Comparison of ENCODE assay signal across 9 cellular contexts in the genomic region with DNA sequence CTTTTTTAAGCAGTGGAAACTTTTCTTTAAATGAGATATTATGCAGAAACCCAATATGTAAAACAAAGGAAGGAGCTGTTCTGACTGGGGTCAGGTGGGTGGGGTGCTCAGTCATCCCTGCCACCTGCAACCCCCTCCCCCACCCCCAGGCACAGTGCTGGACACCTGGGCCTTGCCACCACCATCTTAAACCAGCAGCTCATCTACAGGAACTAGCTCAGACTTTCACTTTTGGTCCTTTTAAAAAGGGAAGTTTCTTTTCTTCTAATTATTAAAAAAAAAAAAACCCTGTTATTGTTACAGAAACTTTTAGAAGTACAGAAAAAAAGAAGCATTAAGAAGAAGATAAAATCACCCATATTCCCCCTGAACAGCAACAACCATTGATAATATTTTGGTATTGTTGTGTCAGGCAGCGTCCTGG. TPM values are rescaled to one million over a fixed set of nuclear protein-coding genes. Genes with fewer than 3 reads are reported as not detected.
DNase-seq lines count a peak whose midpoint lies in the region; ATAC-seq and TF ChIP-seq lines count a peak whose summit lies in the region.
"Had no signal": no experiment of that assay in that cellular context is flagged by ENCODE, and none has a peak within 500 bp of the region (broad histone marks: within the 10 kb centered on the region; RNA-seq: fewer than 3 reads in every experiment).

No MANE protein-coding gene starts in this region.

- H3K4me3 Mint-ChIP-seq in stimulated activated memory B cell treated with anti-CD40 and anti-IgM and Interleukin-4, amounts not matched to agents 10 μg/mL and 1 μg/mL and 100 μg/mL, for 72 hours, result peak overlapping the region; percentile 77

- H3K36me3 Mint-ChIP-seq in activated naive CD4-positive, alpha-beta T cell treated with anti-CD3 and anti-CD28 coated beads, Interleukin-2, amount 50 U/mL, for 72 hours, result peaks cover 12 to 50% of the 10 kb centered on the region in 2 donors
- peaks cover 54% of the 10 kb centered on the region for H3K36me3 Mint-ChIP-seq in stimulated activated memory B cell treated with anti-CD40 and anti-IgM and Interleukin-4, amounts not matched to agents 10 μg/mL and 1 μg/mL and 100 μg/mL, for 72 hours

- peak; percentile 82 for DNase-seq in GM13976 (ENCODE audit: low spot score)
- peak; percentile 39 to 77 for DNase-seq in NOMO-1 (lab: John Stamatoyannopoulos, UW; ENCODE audit: unreplicated experiment in 2 of 2)
- peak in 1 of 2 donors; percentile 34 for DNase-seq in activated naive CD4-positive, alpha-beta T cell treated with anti-CD3 and anti-CD28 coated beads, Interleukin-2, amount 50 U/mL, for 72 hours (ENCODE audit: low spot score in 2 of 2)
- DNase-seq in dedifferentiated amniotic fluid mesenchymal stem cell (ENCODE audit: extremely low spot score), result no peak
- DNase-seq in DMS53 (lab: John Stamatoyannopoulos, UW), result no peak
- DNase-seq in kidney glomerular epithelial cell (lab: John Stamatoyannopoulos, UW), result no peak
- DNase-seq: right lobe of liver had no signal

- TF ChIP-seq CTCF in GM13976 (IDR thresholded peaks at IDR 0.05; ENCODE audit: borderline replicate concordance, control extremely low read depth, extremely low read depth, insufficient read depth, missing control alignments), result no peak

- peaks cover 3 to 6% of the 10 kb centered on the region in 2 donors for H3K9me3 Mint-ChIP-seq in activated naive CD4-positive, alpha-beta T cell treated with anti-CD3 and anti-CD28 coated beads, Interleukin-2, amount 50 U/mL, for 72 hours
- H3K9me3 Mint-ChIP-seq in stimulated activated memory B cell treated with anti-CD40 and anti-IgM and Interleukin-4, amounts not matched to agents 10 μg/mL and 1 μg/mL and 100 μg/mL, for 72 hours, result peaks cover 2% of the 10 kb centered on the region

- ATAC-seq in HG02571 (IDR thresholded peaks at IDR 0.05; ENCODE audit: unreplicated experiment), result peak; percentile 78
- ATAC-seq in activated naive CD4-positive, alpha-beta T cell treated with anti-CD3 and anti-CD28 coated beads, Interleukin-2, amount 50 U/mL, for 72 hours, result peak; percentile 66 to 76
- peak; percentile 99 for ATAC-seq in stimulated activated memory B cell treated with anti-CD40 and anti-IgM and Interleukin-4, amounts not matched to agents 10 μg/mL and 1 μg/mL and 100 μg/mL, for 72 hours

- H3K4me1 Mint-ChIP-seq in stimulated activated memory B cell treated with anti-CD40 and anti-IgM and Interleukin-4, amounts not matched to agents 10 μg/mL and 1 μg/mL and 100 μg/mL, for 72 hours, result peaks cover 86% of the 10 kb centered on the region

- in situ Hi-C loops in GM13976 (cut with MboI; ENCODE audit: low sequenced_read_pairs, unreplicated experiment), result no loop called here

- H3K27me3 Mint-ChIP-seq in stimulated activated memory B cell treated with anti-CD40 and anti-IgM and Interleukin-4, amounts not matched to agents 10 μg/mL and 1 μg/mL and 100 μg/mL, for 72 hours, result no peaks in the 10 kb centered on the region

- peak overlapping the region; percentile 89 to 95 for H3K27ac Mint-ChIP-seq in activated naive CD4-positive, alpha-beta T cell treated with anti-CD3 and anti-CD28 coated beads, Interleukin-2, amount 50 U/mL, for 72 hours
- H3K27ac Mint-ChIP-seq in stimulated activated memory B cell treated with anti-CD40 and anti-IgM and Interleukin-4, amounts not matched to agents 10 μg/mL and 1 μg/mL and 100 μg/mL, for 72 hours, result peak overlapping the region; percentile 88

RNA-seq across cellular contexts. Expression of a gene that starts 37.1 kb away (rescaled TPM):
- 10 to 100 TPM; 45.5 to 80.4 TPM for total RNA-seq in activated naive CD4-positive, alpha-beta T cell treated with anti-CD3 and anti-CD28 coated beads, Interleukin-2, amount 50 U/mL, for 72 hours

Comparison
In these comparisons a context has a peak if more than half of its experiments do, and no peak if none do; other contexts are left out.
1. DNase-seq: peak in GM13976 (single experiment) and NOMO-1 (2 of 2); none in dedifferentiated amniotic fluid mesenchymal stem cell (single experiment), DMS53 (single experiment) and kidney glomerular epithelial cell (single experiment).
2. Peak in every context shown above with its lines, with median percentiles within 50 percentile points of each other: ATAC-seq.